Comparison of ENCODE assay signal across 28 cellular contexts in genomic region chr2:94762600-94762999, GRCh38.
A peak's percentile ranks its signal among the peaks of the same experiment; 100 is the strongest.
DNase-seq lines count a peak whose midpoint lies in the region; ATAC-seq, FAIRE-seq and TF ChIP-seq lines count a peak whose summit lies in the region.
"Had no signal": no experiment of that assay in that cellular context is flagged by ENCODE, and none has a peak within 500 bp of the region (broad histone marks: within the 10 kb centered on the region; RNA-seq: fewer than 3 reads in every experiment).

No MANE protein-coding gene starts in this region.

- H3K9ac ChIP-seq in GM23248 (no peak overlapping the region), GM12878 (ENCODE audit: control insufficient read depth, insufficient read depth, low read length) (no peak overlapping the region)

- H3K9me3 ChIP-seq in GM23248 (ENCODE audit: low read depth) (no peaks in the 10 kb centered on the region), GM12878 (replicated peaks; ENCODE audit: control insufficient read depth, insufficient read depth, low read length) (no peaks in the 10 kb centered on the region), OCI-LY7 (ENCODE audit: low read length) (no peaks in the 10 kb centered on the region)
- H3K9me3 ChIP-seq: colonic mucosa, HAP-1, lower lobe of right lung, psoas muscle, thoracic aorta had no signal

- BruUV-seq in GM12878 (replicated peaks; lab: Mats Ljungman, UMichigan) (no TSS peak), OCI-LY7 (replicated peaks; lab: Mats Ljungman, UMichigan) (no TSS peak)

- intact Hi-C loops in GM12878 (cut with micrococcal nuclease; ENCODE audit: unreplicated experiment), result no loop called here
- intact Hi-C loops in OCI-LY7 (cut with micrococcal nuclease; ENCODE audit: unreplicated experiment), result no loop called here

- H3K4me2 ChIP-seq in GM23248 (ENCODE audit: unreplicated experiment), result no peak overlapping the region
- H3K4me2 ChIP-seq in GM12878 (ENCODE audit: control insufficient read depth, insufficient read depth), result no peak overlapping the region
- no peak overlapping the region for H3K4me2 ChIP-seq in OCI-LY7 (ENCODE audit: low read length)

- no peak for ATAC-seq in GM12878
- ATAC-seq: lower lobe of right lung, psoas muscle had no signal

- H4K20me1 ChIP-seq in GM23248 (ENCODE audit: insufficient read depth), result no peaks in the 10 kb centered on the region
- H4K20me1 ChIP-seq in GM12878 (ENCODE audit: control insufficient read depth, insufficient read depth), result no peaks in the 10 kb centered on the region
- H4K20me1 ChIP-seq in OCI-LY7 (ENCODE audit: insufficient read depth, low read length), result no peaks in the 10 kb centered on the region

- no peak for TF ChIP-seq RAD21 in GM12878 (IDR thresholded peaks at IDR 0.05; ENCODE audit: insufficient read depth, low read depth, low read length)

- no peaks in the 10 kb centered on the region for H3K36me3 ChIP-seq in GM23248 (ENCODE audit: low read depth)
- no peaks in the 10 kb centered on the region for H3K36me3 ChIP-seq in GM12878 (ENCODE audit: control insufficient read depth in 2 of 2, insufficient read depth in 2 of 2, low read length in 1 of 2)
- no peaks in the 10 kb centered on the region for H3K36me3 ChIP-seq in OCI-LY7 (ENCODE audit: insufficient read depth, low read length)
- H3K36me3 ChIP-seq: cardiac muscle cell, colonic mucosa, HAP-1, lower lobe of right lung, thoracic aorta had no signal

- H3K27me3 ChIP-seq in GM23248 (replicated peaks; ENCODE audit: insufficient read depth), result no peaks in the 10 kb centered on the region
- no peaks in the 10 kb centered on the region for H3K27me3 ChIP-seq in GM12878 (replicated peaks in 1 of 2; ENCODE audit: control insufficient read depth in 2 of 2, insufficient read depth in 2 of 2, low read length in 1 of 2)
- H3K27me3 ChIP-seq: cardiac muscle cell, colonic mucosa had no signal

- DNase-seq in Caki2 (ENCODE audit: low read depth) (peak; percentile 39), GM23248 (peak; percentile 5), LNCaP clone FGC (ENCODE audit: low read depth) (peak; percentile 2), GM12878 (ENCODE audit: low read depth, low spot score) (no peak), RKO (ENCODE audit: low spot score) (no peak), OCI-LY7 (ENCODE audit: low spot score) (no peak), NCI-H526 treated with DMSO at 0.1 percent for 48 hours (lab: John Stamatoyannopoulos, UW) (no peak), NCI-H146 treated with DMSO at 0.1 percent for 48 hours (lab: John Stamatoyannopoulos, UW; ENCODE audit: unreplicated experiment) (no peak)
- DNase-seq: activated CD4-positive, alpha-beta T cell treated with anti-CD3 and anti-CD28 coated beads, Interleukin-2, amount 50 U/mL, for 4 hours; activated naive CD8-positive, alpha-beta T cell treated with anti-CD3 and anti-CD28 coated beads for 36 hours; aorta; colonic mucosa; effector CD8-positive, alpha-beta T cell; glutamatergic neuron; lower lobe of right lung; natural killer cell; NCI-H1105 treated with DMSO at 0.1 percent for 48 hours; NCI-H2081; occipital lobe; psoas muscle; Right ventricle myocardium superior; SW 1271; T-helper 9 cell had no signal

- H3F3A ChIP-seq in GM23248 (ENCODE audit: insufficient read depth), result no peaks in the 10 kb centered on the region

- no peak for TF ChIP-seq POLR2A in GM12878 (IDR thresholded peaks at IDR 0.05; ENCODE audit: low read depth, low read length)

- H2AFZ ChIP-seq in GM23248 (no peak overlapping the region), GM12878 (ENCODE audit: control insufficient read depth, low read depth, low read length) (no peak overlapping the region), OCI-LY7 (ENCODE audit: low read length) (no peak overlapping the region)

- RAD21 ChIA-PET in GM12878 (lab: Charles Lee; ENCODE audit: unreplicated experiment), result no interaction called here

- TF ChIP-seq CTCF in LNCaP clone FGC (IDR thresholded peaks at IDR 0.05; ENCODE audit: control insufficient read depth, extremely low read depth, insufficient read depth) (no peak), GM12878 (IDR thresholded peaks at IDR 0.05 in 2 of 3, conservative IDR thresholded peaks at IDR 0.05 in 1 of 3; ENCODE audit: control insufficient read depth in 2 of 3, extremely low read depth in 1 of 3, insufficient read depth in 1 of 3, low read depth in 3 of 3, low read length in 3 of 3) (no peak), OCI-LY7 (conservative IDR thresholded peaks at IDR 0.05; ENCODE audit: low read length) (no peak)

- CTCF ChIA-PET in GM12878 (lab: Yijun Ruan, JAX) (no interaction called here), OCI-LY7 (lab: Charles Lee; ENCODE audit: unreplicated experiment) (no interaction called here)

- POLR2A ChIA-PET in GM12878 (lab: Charles Lee), result no interaction called here
- POLR2A ChIA-PET in OCI-LY7 (lab: Charles Lee), result no interaction called here

- SMC1A ChIA-PET in GM12878 (lab: Charles Lee; ENCODE audit: uncharacterized antibody, unreplicated experiment), result no interaction called here

- in situ Hi-C loops in Caki2 (cut with HindIII; ENCODE audit: low pct_unique_long_range_greater_than_20kb, low sequenced_read_pairs), result no loop called here
- in situ Hi-C loops in GM23248 (cut with MboI), result no loop called here
- in situ Hi-C loops in GM12878 (cut with MboI), result no loop called here

- FAIRE-seq in GM12878 (lab: Jason Lieb, UNC), result no peak
- FAIRE-seq: D721Med, keratinocyte had no signal

- H3K4me3 ChIP-seq in GM23248, result no peak overlapping the region
- H3K4me3 ChIP-seq in LNCaP clone FGC (ENCODE audit: low read depth, low read length), result no peak overlapping the region
- no peak overlapping the region for H3K4me3 ChIP-seq in GM12878
- H3K4me3 ChIP-seq in OCI-LY7 (ENCODE audit: low read depth, low read length, poor library complexity, severe bottlenecking), result no peak overlapping the region
- H3K4me3 ChIP-seq: cardiac muscle cell, colonic mucosa, HAP-1, lower lobe of right lung, psoas muscle, thoracic aorta had no signal

- no peak for TF ChIP-seq EP300 in GM12878 (IDR thresholded peaks at IDR 0.05; ENCODE audit: borderline replicate concordance in 1 of 2, control insufficient read depth in 1 of 2, low read depth in 2 of 2, low read length in 2 of 2)

- H3K9me2 ChIP-seq in GM23248 (ENCODE audit: insufficient read depth) (no peaks in the 10 kb centered on the region), OCI-LY7 (ENCODE audit: insufficient read depth, low read length) (no peaks in the 10 kb centered on the region)

- H3K79me2 ChIP-seq in GM23248 (ENCODE audit: insufficient read depth) (no peaks in the 10 kb centered on the region), GM12878 (ENCODE audit: control insufficient read depth, insufficient read depth, low read length) (no peaks in the 10 kb centered on the region), OCI-LY7 (ENCODE audit: insufficient read depth, low read depth, low read length) (no peaks in the 10 kb centered on the region)

- no peaks in the 10 kb centered on the region for H3K4me1 ChIP-seq in GM23248 (ENCODE audit: insufficient read depth)
- H3K4me1 ChIP-seq in GM12878 (ENCODE audit: control insufficient read depth, insufficient read depth, low read length), result no peaks in the 10 kb centered on the region
- H3K4me1 ChIP-seq in OCI-LY7 (ENCODE audit: insufficient read depth, low read length, poor library complexity, severe bottlenecking), result no peaks in the 10 kb centered on the region
- H3K4me1 ChIP-seq: colonic mucosa, HAP-1, lower lobe of right lung, psoas muscle had no signal

- WGBS in GM23248 (ENCODE audit: low coverage in 1 of 2, low lambda C conversion rate in 2 of 2, missing lambda C conversion rate in 2 of 2), 2 experiments, result 35 to 38% methylated on average over 5 of the region's 5 CpGs
- 18% methylated on average over 5 of the region's 5 CpGs for WGBS in GM12878 (ENCODE audit: insufficient coverage, insufficient replicate concordance, low lambda C conversion rate, missing lambda C conversion rate)

- H3K27ac ChIP-seq in GM23248 (no peak overlapping the region), GM12878 (ENCODE audit: control insufficient read depth, insufficient read depth) (no peak overlapping the region), OCI-LY7 (ENCODE audit: low read depth, low read length, poor library complexity, severe bottlenecking) (no peak overlapping the region)
- H3K27ac ChIP-seq: cardiac muscle cell, colonic mucosa, lower lobe of right lung, psoas muscle, thoracic aorta had no signal

TF ChIP-seq in GM12878, 131 proteins besides CTCF, POLR2A, EP300 and RAD21 (continues in another document):
- TF ChIP-seq PAX8 (IDR thresholded peaks at IDR 0.05), result no peak
- TF ChIP-seq ZZZ3 (IDR thresholded peaks at IDR 0.05; ENCODE audit: control insufficient read depth, insufficient read length, low read depth), result no peak
- no peak for TF ChIP-seq POLR2AphosphoS2 (IDR thresholded peaks at IDR 0.05; ENCODE audit: low read depth, low read length)
- TF ChIP-seq, protein P1, sequence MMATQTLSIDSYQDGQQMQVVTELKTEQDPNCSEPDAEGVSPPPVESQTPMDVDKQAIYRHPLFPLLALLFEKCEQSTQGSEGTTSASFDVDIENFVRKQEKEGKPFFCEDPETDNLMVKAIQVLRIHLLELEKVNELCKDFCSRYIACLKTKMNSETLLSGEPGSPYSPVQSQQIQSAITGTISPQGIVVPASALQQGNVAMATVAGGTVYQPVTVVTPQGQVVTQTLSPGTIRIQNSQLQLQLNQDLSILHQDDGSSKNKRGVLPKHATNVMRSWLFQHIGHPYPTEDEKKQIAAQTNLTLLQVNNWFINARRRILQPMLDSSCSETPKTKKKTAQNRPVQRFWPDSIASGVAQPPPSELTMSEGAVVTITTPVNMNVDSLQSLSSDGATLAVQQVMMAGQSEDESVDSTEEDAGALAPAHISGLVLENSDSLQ (IDR thresholded peaks at IDR 0.05), result no peak
- TF ChIP-seq, protein P2, sequence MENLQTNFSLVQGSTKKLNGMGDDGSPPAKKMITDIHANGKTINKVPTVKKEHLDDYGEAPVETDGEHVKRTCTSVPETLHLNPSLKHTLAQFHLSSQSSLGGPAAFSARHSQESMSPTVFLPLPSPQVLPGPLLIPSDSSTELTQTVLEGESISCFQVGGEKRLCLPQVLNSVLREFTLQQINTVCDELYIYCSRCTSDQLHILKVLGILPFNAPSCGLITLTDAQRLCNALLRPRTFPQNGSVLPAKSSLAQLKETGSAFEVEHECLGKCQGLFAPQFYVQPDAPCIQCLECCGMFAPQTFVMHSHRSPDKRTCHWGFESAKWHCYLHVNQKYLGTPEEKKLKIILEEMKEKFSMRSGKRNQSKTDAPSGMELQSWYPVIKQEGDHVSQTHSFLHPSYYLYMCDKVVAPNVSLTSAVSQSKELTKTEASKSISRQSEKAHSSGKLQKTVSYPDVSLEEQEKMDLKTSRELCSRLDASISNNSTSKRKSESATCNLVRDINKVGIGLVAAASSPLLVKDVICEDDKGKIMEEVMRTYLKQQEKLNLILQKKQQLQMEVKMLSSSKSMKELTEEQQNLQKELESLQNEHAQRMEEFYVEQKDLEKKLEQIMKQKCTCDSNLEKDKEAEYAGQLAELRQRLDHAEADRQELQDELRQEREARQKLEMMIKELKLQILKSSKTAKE (IDR thresholded peaks at IDR 0.05; ENCODE audit: low read depth, poor library complexity, severe bottlenecking), result no peak

Comparison
In these comparisons a context has a peak if more than half of its experiments do, and no peak if none do; other contexts are left out.
1. DNase-seq: peak in Caki2 (single experiment), GM23248 (single experiment) and LNCaP clone FGC (single experiment); none in GM12878 (single experiment), RKO (single experiment), OCI-LY7 (single experiment), NCI-H526 treated with DMSO at 0.1 percent for 48 hours (single experiment) and NCI-H146 treated with DMSO at 0.1 percent for 48 hours (single experiment).